1 cellular context compared by ENCODE assay signal in the genomic region with DNA sequence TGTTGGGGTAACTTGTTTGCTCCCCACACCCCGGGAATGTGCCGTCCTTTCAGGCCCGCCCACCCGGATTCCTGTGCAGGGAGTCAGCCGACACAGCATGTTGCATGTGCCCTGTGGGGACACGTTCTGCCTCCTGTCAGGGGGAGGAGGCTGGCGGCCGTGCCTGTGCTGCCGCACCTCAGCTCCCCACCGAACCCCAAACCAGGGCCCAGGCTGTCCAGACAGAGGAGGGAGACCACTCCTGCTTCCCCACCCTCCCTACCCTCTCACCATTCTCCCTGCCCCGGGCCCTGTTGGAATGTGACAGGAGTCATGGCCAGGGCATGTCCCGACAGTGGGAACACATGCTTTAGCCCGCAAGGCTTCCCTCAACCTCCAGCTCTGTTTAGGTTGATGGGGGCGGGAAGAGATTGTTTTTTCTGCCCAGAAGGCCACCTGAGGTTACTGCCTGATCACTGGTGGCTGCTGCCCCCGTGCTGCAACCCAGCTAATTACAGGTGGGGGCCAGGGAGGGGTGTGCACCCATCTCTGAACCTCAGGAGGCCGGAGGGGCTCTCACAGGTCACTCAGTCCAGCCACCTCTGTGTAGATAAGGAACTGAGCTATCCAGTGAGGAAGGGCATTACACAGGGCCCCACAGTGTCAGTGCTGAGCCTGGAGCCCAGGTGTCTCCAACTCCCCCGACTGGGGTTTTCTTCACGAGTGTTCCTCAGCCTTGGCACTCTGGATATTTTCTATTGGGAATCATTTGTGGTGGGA.
TF ChIP-seq lines count a peak whose summit lies in the region.

No MANE protein-coding gene starts in this region.

TF ChIP-seq in HepG2, 621 proteins besides CTCF, POLR2A, EP300 and RAD21 (continued from another document and continues in another):
- TF ChIP-seq XRCC5 (optimal IDR thresholded peaks at IDR 0.05; ENCODE audit: low read length) (peak; percentile 96), ZNF260 (CRISPR knock-in tag; IDR thresholded peaks at IDR 0.05; ENCODE audit: borderline replicate concordance, low read depth) (no peak), BHLHE40 (IDR thresholded peaks at IDR 0.05; ENCODE audit: low read length) (no peak; the same call in 1 of the 2 replicates), PRMT3 (CRISPR knock-in tag; IDR thresholded peaks at IDR 0.05; ENCODE audit: borderline replicate concordance, low read depth) (no peak), HOXA9 (CRISPR knock-in tag; IDR thresholded peaks at IDR 0.05; ENCODE audit: borderline replicate concordance) (no peak), ZNF101 (CRISPR knock-in tag; IDR thresholded peaks at IDR 0.05; ENCODE audit: borderline replicate concordance, low read depth) (no peak), PPARG (CRISPR knock-in tag; conservative IDR thresholded peaks at IDR 0.05) (no peak), ZNF577 (CRISPR knock-in tag; IDR thresholded peaks at IDR 0.05; ENCODE audit: borderline replicate concordance, low read depth) (no peak), ZNF232 (CRISPR knock-in tag; IDR thresholded peaks at IDR 0.05; ENCODE audit: borderline replicate concordance) (no peak), SMARCE1 (IDR thresholded peaks at IDR 0.05; ENCODE audit: borderline replicate concordance) (no peak), ZNF567 (CRISPR knock-in tag; IDR thresholded peaks at IDR 0.05; ENCODE audit: borderline replicate concordance) (no peak), ZNF552 (CRISPR knock-in tag; IDR thresholded peaks at IDR 0.05; ENCODE audit: borderline replicate concordance) (peak; percentile 35; the same call in 1 of the 2 replicates), MED1 (CRISPR knock-in tag; IDR thresholded peaks at IDR 0.05) (peak; percentile 61; the same call in 1 of the 2 replicates), SMARCC2 (IDR thresholded peaks at IDR 0.05) (no peak), ZNF687 (CRISPR knock-in tag; IDR thresholded peaks at IDR 0.05) (peak; percentile 84), SYNCRIP (IDR thresholded peaks at IDR 0.05; ENCODE audit: insufficient read depth, low read depth, low read length) (no peak), CHD2 (IDR thresholded peaks at IDR 0.05; ENCODE audit: low read depth, low read length) (no peak), HOXA3 (CRISPR knock-in tag; IDR thresholded peaks at IDR 0.05) (peak; percentile 12; the same call in 1 of the 2 replicates), NCOR1 (IDR thresholded peaks at IDR 0.05; ENCODE audit: borderline replicate concordance, low read length) (no peak), FOSL2 (CRISPR knock-in tag; IDR thresholded peaks at IDR 0.05) (peak; percentile 46), ZNF713 (CRISPR knock-in tag; IDR thresholded peaks at IDR 0.05) (no peak), SOX13 (IDR thresholded peaks at IDR 0.05) (no peak), SOX13 (CRISPR knock-in tag; conservative IDR thresholded peaks at IDR 0.05 in 1 of 2, IDR thresholded peaks at IDR 0.05 in 1 of 2) (peak in 1 of 2 experiments; percentile 48; a peak in 1 of 4 replicates), MXD3 (CRISPR knock-in tag; IDR thresholded peaks at IDR 0.05) (no peak), THAP11 (CRISPR knock-in tag; IDR thresholded peaks at IDR 0.05) (no peak), CCDC6 (CRISPR knock-in tag; IDR thresholded peaks at IDR 0.05) (0 out of 2 replicates have a peak, but pooled peaks have one; percentile 51), ZNF383 (CRISPR knock-in tag; IDR thresholded peaks at IDR 0.05; ENCODE audit: borderline replicate concordance) (no peak), KAT7 (CRISPR knock-in tag; IDR thresholded peaks at IDR 0.05; ENCODE audit: borderline replicate concordance) (no peak), IRF9 (CRISPR knock-in tag; IDR thresholded peaks at IDR 0.05; ENCODE audit: borderline replicate concordance) (no peak), NKX3-1 (CRISPR knock-in tag; IDR thresholded peaks at IDR 0.05) (no peak), SATB2 (CRISPR knock-in tag; IDR thresholded peaks at IDR 0.05) (no peak), NR2F2 (IDR thresholded peaks at IDR 0.05; ENCODE audit: borderline replicate concordance, low read depth) (0 out of 2 replicates have a peak, but pooled peaks have one; percentile 57), PTBP1 (IDR thresholded peaks at IDR 0.05; ENCODE audit: low read depth, low read length, poor library complexity, severe bottlenecking) (no peak), ZNF354B (CRISPR knock-in tag; IDR thresholded peaks at IDR 0.05) (no peak), CHCHD3 (CRISPR knock-in tag; IDR thresholded peaks at IDR 0.05) (no peak), ZNF678 (CRISPR knock-in tag; IDR thresholded peaks at IDR 0.05) (no peak), RBM39 (IDR thresholded peaks at IDR 0.05; ENCODE audit: low read depth, low read length, poor library complexity, severe bottlenecking) (no peak), SOX6 (IDR thresholded peaks at IDR 0.05) (no peak), SOX6 (CRISPR knock-in tag; IDR thresholded peaks at IDR 0.05) (peak; percentile 66), GATA4 (IDR thresholded peaks at IDR 0.05; ENCODE audit: borderline replicate concordance, low read depth) (no peak)
- TF ChIP-seq, protein P1, sequence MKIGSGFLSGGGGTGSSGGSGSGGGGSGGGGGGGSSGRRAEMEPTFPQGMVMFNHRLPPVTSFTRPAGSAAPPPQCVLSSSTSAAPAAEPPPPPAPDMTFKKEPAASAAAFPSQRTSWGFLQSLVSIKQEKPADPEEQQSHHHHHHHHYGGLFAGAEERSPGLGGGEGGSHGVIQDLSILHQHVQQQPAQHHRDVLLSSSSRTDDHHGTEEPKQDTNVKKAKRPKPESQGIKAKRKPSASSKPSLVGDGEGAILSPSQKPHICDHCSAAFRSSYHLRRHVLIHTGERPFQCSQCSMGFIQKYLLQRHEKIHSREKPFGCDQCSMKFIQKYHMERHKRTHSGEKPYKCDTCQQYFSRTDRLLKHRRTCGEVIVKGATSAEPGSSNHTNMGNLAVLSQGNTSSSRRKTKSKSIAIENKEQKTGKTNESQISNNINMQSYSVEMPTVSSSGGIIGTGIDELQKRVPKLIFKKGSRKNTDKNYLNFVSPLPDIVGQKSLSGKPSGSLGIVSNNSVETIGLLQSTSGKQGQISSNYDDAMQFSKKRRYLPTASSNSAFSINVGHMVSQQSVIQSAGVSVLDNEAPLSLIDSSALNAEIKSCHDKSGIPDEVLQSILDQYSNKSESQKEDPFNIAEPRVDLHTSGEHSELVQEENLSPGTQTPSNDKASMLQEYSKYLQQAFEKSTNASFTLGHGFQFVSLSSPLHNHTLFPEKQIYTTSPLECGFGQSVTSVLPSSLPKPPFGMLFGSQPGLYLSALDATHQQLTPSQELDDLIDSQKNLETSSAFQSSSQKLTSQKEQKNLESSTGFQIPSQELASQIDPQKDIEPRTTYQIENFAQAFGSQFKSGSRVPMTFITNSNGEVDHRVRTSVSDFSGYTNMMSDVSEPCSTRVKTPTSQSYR (CRISPR knock-in tag; IDR thresholded peaks at IDR 0.05; ENCODE audit: borderline replicate concordance): peak; percentile 63; the same call in 1 of the 2 replicates
- TF ChIP-seq, protein P2, sequence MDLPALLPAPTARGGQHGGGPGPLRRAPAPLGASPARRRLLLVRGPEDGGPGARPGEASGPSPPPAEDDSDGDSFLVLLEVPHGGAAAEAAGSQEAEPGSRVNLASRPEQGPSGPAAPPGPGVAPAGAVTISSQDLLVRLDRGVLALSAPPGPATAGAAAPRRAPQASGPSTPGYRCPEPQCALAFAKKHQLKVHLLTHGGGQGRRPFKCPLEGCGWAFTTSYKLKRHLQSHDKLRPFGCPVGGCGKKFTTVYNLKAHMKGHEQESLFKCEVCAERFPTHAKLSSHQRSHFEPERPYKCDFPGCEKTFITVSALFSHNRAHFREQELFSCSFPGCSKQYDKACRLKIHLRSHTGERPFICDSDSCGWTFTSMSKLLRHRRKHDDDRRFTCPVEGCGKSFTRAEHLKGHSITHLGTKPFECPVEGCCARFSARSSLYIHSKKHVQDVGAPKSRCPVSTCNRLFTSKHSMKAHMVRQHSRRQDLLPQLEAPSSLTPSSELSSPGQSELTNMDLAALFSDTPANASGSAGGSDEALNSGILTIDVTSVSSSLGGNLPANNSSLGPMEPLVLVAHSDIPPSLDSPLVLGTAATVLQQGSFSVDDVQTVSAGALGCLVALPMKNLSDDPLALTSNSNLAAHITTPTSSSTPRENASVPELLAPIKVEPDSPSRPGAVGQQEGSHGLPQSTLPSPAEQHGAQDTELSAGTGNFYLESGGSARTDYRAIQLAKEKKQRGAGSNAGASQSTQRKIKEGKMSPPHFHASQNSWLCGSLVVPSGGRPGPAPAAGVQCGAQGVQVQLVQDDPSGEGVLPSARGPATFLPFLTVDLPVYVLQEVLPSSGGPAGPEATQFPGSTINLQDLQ (CRISPR knock-in tag; IDR thresholded peaks at IDR 0.05): no peak
- TF ChIP-seq, protein P3, sequence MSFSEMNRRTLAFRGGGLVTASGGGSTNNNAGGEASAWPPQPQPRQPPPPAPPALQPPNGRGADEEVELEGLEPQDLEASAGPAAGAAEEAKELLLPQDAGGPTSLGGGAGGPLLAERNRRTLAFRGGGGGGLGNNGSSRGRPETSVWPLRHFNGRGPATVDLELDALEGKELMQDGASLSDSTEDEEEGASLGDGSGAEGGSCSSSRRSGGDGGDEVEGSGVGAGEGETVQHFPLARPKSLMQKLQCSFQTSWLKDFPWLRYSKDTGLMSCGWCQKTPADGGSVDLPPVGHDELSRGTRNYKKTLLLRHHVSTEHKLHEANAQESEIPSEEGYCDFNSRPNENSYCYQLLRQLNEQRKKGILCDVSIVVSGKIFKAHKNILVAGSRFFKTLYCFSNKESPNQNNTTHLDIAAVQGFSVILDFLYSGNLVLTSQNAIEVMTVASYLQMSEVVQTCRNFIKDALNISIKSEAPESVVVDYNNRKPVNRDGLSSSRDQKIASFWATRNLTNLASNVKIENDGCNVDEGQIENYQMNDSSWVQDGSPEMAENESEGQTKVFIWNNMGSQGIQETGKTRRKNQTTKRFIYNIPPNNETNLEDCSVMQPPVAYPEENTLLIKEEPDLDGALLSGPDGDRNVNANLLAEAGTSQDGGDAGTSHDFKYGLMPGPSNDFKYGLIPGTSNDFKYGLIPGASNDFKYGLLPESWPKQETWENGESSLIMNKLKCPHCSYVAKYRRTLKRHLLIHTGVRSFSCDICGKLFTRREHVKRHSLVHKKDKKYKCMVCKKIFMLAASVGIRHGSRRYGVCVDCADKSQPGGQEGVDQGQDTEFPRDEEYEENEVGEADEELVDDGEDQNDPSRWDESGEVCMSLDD (CRISPR knock-in tag; IDR thresholded peaks at IDR 0.05; ENCODE audit: borderline replicate concordance): peak; percentile 89; the same call in 1 of the 2 replicates
- TF ChIP-seq, protein P4, sequence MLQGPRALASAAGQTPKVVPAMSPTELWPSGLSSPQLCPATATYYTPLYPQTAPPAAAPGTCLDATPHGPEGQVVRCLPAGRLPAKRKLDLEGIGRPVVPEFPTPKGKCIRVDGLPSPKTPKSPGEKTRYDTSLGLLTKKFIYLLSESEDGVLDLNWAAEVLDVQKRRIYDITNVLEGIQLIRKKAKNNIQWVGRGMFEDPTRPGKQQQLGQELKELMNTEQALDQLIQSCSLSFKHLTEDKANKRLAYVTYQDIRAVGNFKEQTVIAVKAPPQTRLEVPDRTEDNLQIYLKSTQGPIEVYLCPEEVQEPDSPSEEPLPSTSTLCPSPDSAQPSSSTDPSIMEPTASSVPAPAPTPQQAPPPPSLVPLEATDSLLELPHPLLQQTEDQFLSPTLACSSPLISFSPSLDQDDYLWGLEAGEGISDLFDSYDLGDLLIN (CRISPR knock-in tag; IDR thresholded peaks at IDR 0.05; ENCODE audit: borderline replicate concordance): no peak
- TF ChIP-seq, protein P5, sequence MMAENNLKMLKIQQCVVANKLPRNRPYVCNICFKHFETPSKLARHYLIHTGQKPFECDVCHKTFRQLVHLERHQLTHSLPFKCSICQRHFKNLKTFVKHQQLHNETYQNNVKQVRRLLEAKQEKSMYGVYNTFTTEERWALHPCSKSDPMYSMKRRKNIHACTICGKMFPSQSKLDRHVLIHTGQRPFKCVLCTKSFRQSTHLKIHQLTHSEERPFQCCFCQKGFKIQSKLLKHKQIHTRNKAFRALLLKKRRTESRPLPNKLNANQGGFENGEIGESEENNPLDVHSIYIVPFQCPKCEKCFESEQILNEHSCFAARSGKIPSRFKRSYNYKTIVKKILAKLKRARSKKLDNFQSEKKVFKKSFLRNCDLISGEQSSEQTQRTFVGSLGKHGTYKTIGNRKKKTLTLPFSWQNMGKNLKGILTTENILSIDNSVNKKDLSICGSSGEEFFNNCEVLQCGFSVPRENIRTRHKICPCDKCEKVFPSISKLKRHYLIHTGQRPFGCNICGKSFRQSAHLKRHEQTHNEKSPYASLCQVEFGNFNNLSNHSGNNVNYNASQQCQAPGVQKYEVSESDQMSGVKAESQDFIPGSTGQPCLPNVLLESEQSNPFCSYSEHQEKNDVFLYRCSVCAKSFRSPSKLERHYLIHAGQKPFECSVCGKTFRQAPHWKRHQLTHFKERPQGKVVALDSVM (CRISPR knock-in tag; IDR thresholded peaks at IDR 0.05): peak; percentile 27; the same call in 1 of the 2 replicates
